Comparison of ENCODE assay signal across 10 cellular contexts in the genomic region with DNA sequence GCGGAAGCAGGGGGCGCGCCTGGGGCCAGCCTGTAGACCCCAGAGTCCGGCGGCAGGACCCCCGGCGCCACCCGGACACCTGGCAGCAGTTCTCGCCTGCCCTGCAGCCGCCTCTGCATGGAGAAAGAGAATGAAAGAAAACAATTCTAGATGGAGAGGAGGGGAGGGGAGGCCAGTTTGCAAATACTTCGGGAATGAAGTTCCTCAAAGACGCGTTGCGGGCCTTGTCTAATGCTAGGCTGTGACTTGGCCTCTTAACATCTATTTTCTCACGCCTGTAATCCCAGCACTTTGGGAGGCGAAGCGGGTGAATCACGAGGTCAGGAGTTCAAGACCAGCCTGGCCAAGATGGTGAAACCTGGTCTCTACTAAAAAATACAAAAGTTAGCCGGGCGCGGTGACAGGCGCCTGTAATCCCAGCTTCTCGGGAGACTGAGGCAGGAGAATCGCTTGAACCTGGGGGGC. TPM values are rescaled to one million over a fixed set of nuclear protein-coding genes. Genes with fewer than 3 reads are reported as not detected.
DNase-seq lines count a peak whose midpoint lies in the region; ATAC-seq and TF ChIP-seq lines count a peak whose summit lies in the region.
"Had no signal": no experiment of that assay in that cellular context is flagged by ENCODE, and none has a peak within 500 bp of the region (broad histone marks: within the 10 kb centered on the region; RNA-seq: fewer than 3 reads in every experiment).

No MANE protein-coding gene starts in this region.

- no peak overlapping the region for H2BK15ac ChIP-seq in mesenchymal stem cell (ENCODE audit: low read depth, poor library complexity, severe bottlenecking)

- H3K4me2 ChIP-seq in mesenchymal stem cell (ENCODE audit: low read length, poor library complexity, severe bottlenecking), result peak overlapping the region; percentile 66

- ATAC-seq in activated naive CD4-positive, alpha-beta T cell treated with anti-CD3 and anti-CD28 coated beads, Interleukin-2, amount 50 U/mL, for 72 hours, result no peak
- ATAC-seq: stimulated activated memory B cell treated with anti-CD40 and anti-IgM and Interleukin-4, amounts not matched to agents 10 μg/mL and 1 μg/mL and 100 μg/mL, for 72 hours had no signal

- H3K4me3 Mint-ChIP-seq in activated naive CD4-positive, alpha-beta T cell treated with anti-CD3 and anti-CD28 coated beads, Interleukin-2, amount 50 U/mL, for 24 hours, result peak overlapping the region; percentile 47
- H3K4me3 Mint-ChIP-seq in chondrocyte (ENCODE audit: unreplicated experiment), result peak overlapping the region; percentile 48
- H3K4me3 Mint-ChIP-seq in type B pancreatic cell, result peak overlapping the region; percentile 91

- no peak overlapping the region for H2BK120ac ChIP-seq in mesenchymal stem cell (ENCODE audit: low read depth, low read length)

- no peak for DNase-seq in activated naive CD4-positive, alpha-beta T cell treated with anti-CD3 and anti-CD28 coated beads, Interleukin-2, amount 50 U/mL, for 72 hours (ENCODE audit: low spot score in 2 of 2)
- DNase-seq in chondrocyte (ENCODE audit: low spot score) (no peak), mesenchymal stem cell (peak; percentile 15), type B pancreatic cell (ENCODE audit: extremely low spot score, unreplicated experiment) (no peak), NCI-H1417 treated with DMSO at 0.1 percent for 48 hours (lab: John Stamatoyannopoulos, UW) (no peak), HuH-7.5 (ENCODE audit: low spot score) (no peak), ureter (ENCODE audit: low spot score) (no peak)

- H3K9me3 ChIP-seq in mesenchymal stem cell (ENCODE audit: control insufficient read depth, low read length), result no peaks in the 10 kb centered on the region

- H2BK5ac ChIP-seq in mesenchymal stem cell (ENCODE audit: low read depth, low read length, poor library complexity, severe bottlenecking), result no peak overlapping the region

- no peaks in the 10 kb centered on the region for H3K36me3 Mint-ChIP-seq in activated naive CD4-positive, alpha-beta T cell treated with anti-CD3 and anti-CD28 coated beads, Interleukin-2, amount 50 U/mL, for 24 hours
- H3K36me3 Mint-ChIP-seq in activated naive CD4-positive, alpha-beta T cell treated with anti-CD3 and anti-CD28 coated beads, Interleukin-2, amount 50 U/mL, for 72 hours, result peaks cover 6 to 13% of the 10 kb centered on the region in 2 donors
- H3K36me3 Mint-ChIP-seq in chondrocyte (ENCODE audit: low read depth) (peaks cover 2% of the 10 kb centered on the region), type B pancreatic cell (peaks cover 12% of the 10 kb centered on the region)
- H3K36me3 Mint-ChIP-seq: stimulated activated memory B cell treated with anti-CD40 and anti-IgM and Interleukin-4, amounts not matched to agents 10 μg/mL and 1 μg/mL and 100 μg/mL, for 72 hours had no signal

- H3K9ac ChIP-seq in mesenchymal stem cell (ENCODE audit: low read length), result no peak overlapping the region

- WGBS in mesenchymal stem cell, result 3% methylated on average over 24 of the region's 24 CpGs

- H3K27me3 ChIP-seq in mesenchymal stem cell (ENCODE audit: control insufficient read depth in 1 of 2, insufficient read depth in 1 of 2, low read length in 2 of 2), result peaks cover 76 to 95% of the 10 kb centered on the region in 2 experiments

- no peak overlapping the region for H3K18ac ChIP-seq in mesenchymal stem cell (ENCODE audit: low read depth in 1 of 2, low read length in 2 of 2)

- no peak overlapping the region for H3K23ac ChIP-seq in mesenchymal stem cell (ENCODE audit: low read length in 2 of 2)

- no peak overlapping the region for H2AK5ac ChIP-seq in mesenchymal stem cell (ENCODE audit: low read length, severe bottlenecking)

- H3K9me3 Mint-ChIP-seq in activated naive CD4-positive, alpha-beta T cell treated with anti-CD3 and anti-CD28 coated beads, Interleukin-2, amount 50 U/mL, for 24 hours, result no peaks in the 10 kb centered on the region
- no peaks in the 10 kb centered on the region for H3K9me3 Mint-ChIP-seq in activated naive CD4-positive, alpha-beta T cell treated with anti-CD3 and anti-CD28 coated beads, Interleukin-2, amount 50 U/mL, for 72 hours
- no peaks in the 10 kb centered on the region for H3K9me3 Mint-ChIP-seq in chondrocyte (ENCODE audit: low read depth)
- no peaks in the 10 kb centered on the region for H3K9me3 Mint-ChIP-seq in type B pancreatic cell
- H3K9me3 Mint-ChIP-seq: stimulated activated memory B cell treated with anti-CD40 and anti-IgM and Interleukin-4, amounts not matched to agents 10 μg/mL and 1 μg/mL and 100 μg/mL, for 72 hours had no signal

- peaks cover 67% of the 10 kb centered on the region for H3K27me3 Mint-ChIP-seq in activated naive CD4-positive, alpha-beta T cell treated with anti-CD3 and anti-CD28 coated beads, Interleukin-2, amount 50 U/mL, for 24 hours
- H3K27me3 Mint-ChIP-seq in chondrocyte (ENCODE audit: low read depth), result peaks cover 89% of the 10 kb centered on the region
- peaks cover 88% of the 10 kb centered on the region for H3K27me3 Mint-ChIP-seq in type B pancreatic cell

- no peak overlapping the region for H3K27ac Mint-ChIP-seq in activated naive CD4-positive, alpha-beta T cell treated with anti-CD3 and anti-CD28 coated beads, Interleukin-2, amount 50 U/mL, for 24 hours
- H3K27ac Mint-ChIP-seq in activated naive CD4-positive, alpha-beta T cell treated with anti-CD3 and anti-CD28 coated beads, Interleukin-2, amount 50 U/mL, for 72 hours, result no peak overlapping the region
- H3K27ac Mint-ChIP-seq in chondrocyte (ENCODE audit: unreplicated experiment) (no peak overlapping the region), type B pancreatic cell (peak overlapping the region; percentile 95)
- H3K27ac Mint-ChIP-seq: stimulated activated memory B cell treated with anti-CD40 and anti-IgM and Interleukin-4, amounts not matched to agents 10 μg/mL and 1 μg/mL and 100 μg/mL, for 72 hours had no signal

- TF ChIP-seq CTCF in chondrocyte (IDR thresholded peaks at IDR 0.05), result no peak
- TF ChIP-seq CTCF in type B pancreatic cell (conservative IDR thresholded peaks at IDR 0.05), result no peak

- H2AFZ ChIP-seq in mesenchymal stem cell (ENCODE audit: low read depth, low read length), result no peak overlapping the region

- H3K4ac ChIP-seq in mesenchymal stem cell (ENCODE audit: low read depth in 1 of 2, low read length in 2 of 2), result no peak overlapping the region

- peaks cover 32% of the 10 kb centered on the region for H3K4me1 Mint-ChIP-seq in activated naive CD4-positive, alpha-beta T cell treated with anti-CD3 and anti-CD28 coated beads, Interleukin-2, amount 50 U/mL, for 24 hours
- H3K4me1 Mint-ChIP-seq in chondrocyte (ENCODE audit: low read depth) (peaks cover 35% of the 10 kb centered on the region), type B pancreatic cell (ENCODE audit: unreplicated experiment) (peaks cover 19% of the 10 kb centered on the region)

- peaks cover 24% of the 10 kb centered on the region for H3K4me1 ChIP-seq in mesenchymal stem cell (ENCODE audit: control insufficient read depth, insufficient read depth, low read depth, low read length)

- no peak overlapping the region for H3K14ac ChIP-seq in mesenchymal stem cell (ENCODE audit: low read length in 2 of 2)

- H4K91ac ChIP-seq in mesenchymal stem cell (ENCODE audit: low read length), result no peak overlapping the region

- H3K4me3 ChIP-seq in mesenchymal stem cell (ENCODE audit: insufficient read depth in 1 of 2, low read depth in 1 of 2, low read length in 2 of 2), result peak overlapping the region; percentile 40 to 65

- H3K79me1 ChIP-seq in mesenchymal stem cell (replicated peaks; ENCODE audit: low read length, poor library complexity, severe bottlenecking), result no peaks in the 10 kb centered on the region

- H2BK12ac ChIP-seq in mesenchymal stem cell (ENCODE audit: low read length in 2 of 2), result no peak overlapping the region

- no peak overlapping the region for H4K8ac ChIP-seq in mesenchymal stem cell (ENCODE audit: low read length)

- H3K27ac ChIP-seq in mesenchymal stem cell (ENCODE audit: low read length, poor library complexity, severe bottlenecking), result no peak overlapping the region

- H3K36me3 ChIP-seq in mesenchymal stem cell (ENCODE audit: control insufficient read depth in 1 of 2, insufficient read depth in 2 of 2, low read depth in 1 of 2, low read length in 2 of 2), result no peaks in the 10 kb centered on the region

RNA-seq across cellular contexts. Expression of a gene that starts 2.1 kb away (rescaled TPM):
- total RNA-seq in activated naive CD4-positive, alpha-beta T cell treated with anti-CD3 and anti-CD28 coated beads, Interleukin-2, amount 50 U/mL, for 72 hours, result 1 to 10 TPM in 1 of 2 donors, under 1 TPM in 1; 0.16 to 6.1 TPM
- not detected in 3 replicates for total RNA-seq in chondrocyte
- polyA plus RNA-seq in mesenchymal stem cell (2013, experiment 1 of 2), result not detected
- not detected for polyA plus RNA-seq in mesenchymal stem cell (2013, experiment 2 of 2)
- total RNA-seq in type B pancreatic cell (ENCODE audit: low replicate concordance), result 62.1 and 186 TPM in 2 replicates
- total RNA-seq in ureter, result 0.55 TPM
- total RNA-seq: HT1080 had no signal
